ENCODE assay signal across 1 cellular context in genomic region chr2:230668939-230669303, GRCh38.
TF ChIP-seq lines count a peak whose summit lies in the region.

No MANE protein-coding gene starts in this region.

TF ChIP-seq in WTC11, 78 proteins besides CTCF, POLR2A, EP300 and RAD21 (continued from another document):
- no peak for TF ChIP-seq OVOL2 (CRISPR knock-in tag; IDR thresholded peaks at IDR 0.05; ENCODE audit: borderline replicate concordance)
